21 cellular contexts compared by ENCODE assay signal in the genomic region with DNA sequence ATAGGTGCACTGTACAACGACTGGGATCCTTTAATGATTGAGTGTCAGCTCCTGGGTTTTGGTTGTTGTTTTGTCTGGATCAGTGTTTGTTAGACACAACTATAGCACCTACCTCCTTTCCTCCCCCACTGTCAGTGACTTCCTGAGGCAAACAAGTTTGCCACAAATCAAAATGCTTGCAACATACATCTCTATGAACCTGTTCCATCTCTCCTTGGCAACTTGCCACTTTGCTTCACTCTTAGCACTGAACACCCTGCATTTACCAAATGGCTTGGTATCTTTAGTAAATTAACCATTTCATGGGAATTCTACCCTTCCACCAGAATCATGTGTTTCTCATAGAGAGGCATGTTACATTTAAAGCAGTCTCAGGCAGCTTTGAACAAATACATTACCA.
DNase-seq lines count a peak whose midpoint lies in the region; TF ChIP-seq lines count a peak whose summit lies in the region.
"Had no signal": no experiment of that assay in that cellular context is flagged by ENCODE, and none has a peak within 500 bp of the region (broad histone marks: within the 10 kb centered on the region; RNA-seq: fewer than 3 reads in every experiment).

No MANE protein-coding gene starts in this region.

- no peak overlapping the region for H3K27ac Mint-ChIP-seq in Calu3 (ENCODE audit: unreplicated experiment)
- H3K27ac Mint-ChIP-seq: activated CD4-positive, alpha-beta T cell treated with anti-CD3 and anti-CD28 coated beads, Interleukin-2, amount 10 ng/mL, durations not matched to agents 24 days and 14 days; activated naive CD8-positive, alpha-beta T cell; CD8-positive, alpha-beta T cell; T-helper 17 cell had no signal

- no peak overlapping the region for H3K4me2 ChIP-seq in Karpas-422 (ENCODE audit: low read depth, low read length, poor library complexity, severe bottlenecking)

- H3K9me3 Mint-ChIP-seq in Calu3 (ENCODE audit: low read depth, unreplicated experiment): no peaks in the 10 kb centered on the region
- H3K9me3 Mint-ChIP-seq: CD8-positive, alpha-beta T cell had no signal

- no peak overlapping the region for H3K27ac ChIP-seq in Karpas-422 (ENCODE audit: low read length)
- no peak overlapping the region for H3K27ac ChIP-seq in brain microvascular endothelial cell
- H3K27ac ChIP-seq: esophagus muscularis mucosa, gastroesophageal sphincter, HL-60, psoas muscle, SJSA1, vagina had no signal

- H3K9me2 ChIP-seq in Karpas-422 (replicated peaks; ENCODE audit: insufficient read depth, low read length): no peaks in the 10 kb centered on the region

- H3K4me1 Mint-ChIP-seq in Calu3 (ENCODE audit: low read depth, unreplicated experiment): peaks cover 10% of the 10 kb centered on the region
- H3K4me1 Mint-ChIP-seq: activated CD4-positive, alpha-beta T cell treated with anti-CD3 and anti-CD28 coated beads, Interleukin-2, amount 10 ng/mL, durations not matched to agents 24 days and 14 days had no signal

- H3K4me3 Mint-ChIP-seq in Calu3 (ENCODE audit: low read depth, unreplicated experiment): no peak overlapping the region
- H3K4me3 Mint-ChIP-seq: activated CD4-positive, alpha-beta T cell treated with anti-CD3 and anti-CD28 coated beads, Interleukin-2, amount 10 ng/mL, durations not matched to agents 24 days and 14 days; activated naive CD8-positive, alpha-beta T cell; CD8-positive, alpha-beta T cell; T-helper 17 cell had no signal

- H3K36me3 ChIP-seq in Karpas-422 (ENCODE audit: insufficient read depth, low read length): no peaks in the 10 kb centered on the region
- H3K36me3 ChIP-seq in brain microvascular endothelial cell (replicated peaks): no peaks in the 10 kb centered on the region
- H3K36me3 ChIP-seq: esophagus muscularis mucosa, gastroesophageal sphincter, SJSA1, vagina had no signal

- CTCF ChIA-PET in Calu3 (lab: Charles Lee): interaction anchor here (0.6 to 0.9 kb wide), 2 partner anchors 13 to 20 kb away, joined by 3 to 5 read pairs; no protein-coding TSS in a partner anchor

- H4K20me1 ChIP-seq in Karpas-422 (ENCODE audit: insufficient read depth, low read depth, low read length): no peaks in the 10 kb centered on the region

- intact Hi-C loops in Calu3 (cut with micrococcal nuclease; ENCODE audit: unreplicated experiment): no loop called here

- H3K27me3 Mint-ChIP-seq in Calu3 (ENCODE audit: unreplicated experiment): no peaks in the 10 kb centered on the region
- H3K27me3 Mint-ChIP-seq: activated naive CD8-positive, alpha-beta T cell had no signal

- H3K9me3 ChIP-seq in Karpas-422 (ENCODE audit: low read length): no peaks in the 10 kb centered on the region
- H3K9me3 ChIP-seq: esophagus muscularis mucosa, gastroesophageal sphincter, psoas muscle, SJSA1, vagina had no signal

- H3K36me3 Mint-ChIP-seq in Calu3 (ENCODE audit: insufficient read depth, unreplicated experiment): no peaks in the 10 kb centered on the region
- H3K36me3 Mint-ChIP-seq: CD8-positive, alpha-beta T cell had no signal

- H3K9ac ChIP-seq in Karpas-422 (ENCODE audit: low read length): no peak overlapping the region

- H3K4me3 ChIP-seq in Karpas-422 (ENCODE audit: low read length) (no peak overlapping the region), brain microvascular endothelial cell (ENCODE audit: low read depth, low read length) (no peak overlapping the region)
- H3K4me3 ChIP-seq: esophagus muscularis mucosa, gastroesophageal sphincter, lung, psoas muscle, SJSA1, vagina had no signal

- in situ Hi-C loops in brain microvascular endothelial cell (cut with HindIII; ENCODE audit: low pct_ligation_motif_present, low sequenced_read_pairs): no loop called here

- H3K27me3 ChIP-seq in Karpas-422 (ENCODE audit: low read length): no peaks in the 10 kb centered on the region
- no peaks in the 10 kb centered on the region for H3K27me3 ChIP-seq in brain microvascular endothelial cell (replicated peaks)
- H3K27me3 ChIP-seq: esophagus muscularis mucosa, gastroesophageal sphincter, SJSA1, vagina had no signal

- peak; percentile 25 for DNase-seq in Calu3
- DNase-seq in HT-29 (ENCODE audit: low spot score): peak; percentile 48
- DNase-seq in RPMI8226: peak; percentile 10
- peak; percentile 25 for DNase-seq in left kidney (ENCODE audit: low read depth, low spot score)
- no peak for DNase-seq in Karpas-422
- DNase-seq in brain microvascular endothelial cell: no peak
- no peak for DNase-seq in NK-92 treated with Interleukin-12 subunit alpha and Interleukin-12 subunit beta, amount 100 ng/mL, for 24 hours (lab: John Stamatoyannopoulos, UW)
- DNase-seq: activated CD4-positive, alpha-beta T cell treated with anti-CD3 and anti-CD28 coated beads, Interleukin-2, amount 10 ng/mL, durations not matched to agents 24 days and 14 days; CD8-positive, alpha-beta T cell; effector CD4-positive, alpha-beta T cell; NCI-H146; NCI-H226; psoas muscle; T-helper 17 cell had no signal

- H2AFZ ChIP-seq in Karpas-422 (ENCODE audit: low read length): no peak overlapping the region

- TF ChIP-seq CTCF in Calu3 (IDR thresholded peaks at IDR 0.05; ENCODE audit: unreplicated experiment) (no peak), brain microvascular endothelial cell (IDR thresholded peaks at IDR 0.05; ENCODE audit: low read depth, low read length, missing control alignments) (no peak)

- no peaks in the 10 kb centered on the region for H3K4me1 ChIP-seq in Karpas-422 (ENCODE audit: low read length)
- H3K4me1 ChIP-seq: esophagus muscularis mucosa, gastroesophageal sphincter, psoas muscle, SJSA1, vagina had no signal

- no TSS peak for BruUV-seq in Calu3 (replicated peaks; lab: Mats Ljungman, UMichigan)

- H3K79me2 ChIP-seq in Karpas-422 (ENCODE audit: low read length): no peaks in the 10 kb centered on the region

Comparison
In these comparisons a context has a peak if more than half of its experiments do, and no peak if none do; other contexts are left out.
1. DNase-seq: peak in Calu3 (single experiment), HT-29 (single experiment), RPMI8226 (single experiment) and left kidney (single experiment); none in Karpas-422 (single experiment), brain microvascular endothelial cell (single experiment) and NK-92 treated with Interleukin-12 subunit alpha and Interleukin-12 subunit beta, amount 100 ng/mL, for 24 hours (single experiment).